ENCODE assay signal across 1 cellular context in the genomic region with DNA sequence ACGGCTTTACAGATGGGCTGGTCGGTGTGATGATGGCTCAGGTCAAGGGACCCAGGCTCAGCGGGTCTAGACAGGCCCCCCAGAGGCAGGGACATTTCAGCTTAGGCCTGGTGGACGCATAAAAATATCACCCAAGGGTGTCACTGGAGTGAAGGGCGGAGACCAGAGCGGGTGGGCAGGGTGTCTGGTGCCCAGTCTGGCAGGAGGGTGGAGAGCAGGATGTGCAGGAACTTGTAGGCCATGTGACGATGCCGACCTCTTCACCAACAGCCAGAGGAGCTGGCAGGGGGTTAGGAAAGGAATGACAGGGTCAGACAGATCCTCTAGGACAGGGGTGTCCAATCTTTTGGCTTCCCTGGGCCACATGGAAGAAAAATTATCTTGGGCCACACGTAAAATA.
TF ChIP-seq lines count a peak whose summit lies in the region.

No MANE protein-coding gene starts in this region.

TF ChIP-seq in HepG2, 621 proteins besides CTCF, POLR2A, EP300 and RAD21:
- TF ChIP-seq KMT2B (CRISPR knock-in tag; IDR thresholded peaks at IDR 0.05): no peak
- TF ChIP-seq NFE2L2 (IDR thresholded peaks at IDR 0.05; ENCODE audit: low read length): no peak
- TF ChIP-seq PTBP1 (IDR thresholded peaks at IDR 0.05; ENCODE audit: low read depth, low read length, poor library complexity, severe bottlenecking): no peak
- no peak for TF ChIP-seq RXRA (CRISPR knock-in tag; IDR thresholded peaks at IDR 0.05)
- no peak for TF ChIP-seq SKI (IDR thresholded peaks at IDR 0.05; ENCODE audit: partially characterized antibody)
- TF ChIP-seq, protein P1, sequence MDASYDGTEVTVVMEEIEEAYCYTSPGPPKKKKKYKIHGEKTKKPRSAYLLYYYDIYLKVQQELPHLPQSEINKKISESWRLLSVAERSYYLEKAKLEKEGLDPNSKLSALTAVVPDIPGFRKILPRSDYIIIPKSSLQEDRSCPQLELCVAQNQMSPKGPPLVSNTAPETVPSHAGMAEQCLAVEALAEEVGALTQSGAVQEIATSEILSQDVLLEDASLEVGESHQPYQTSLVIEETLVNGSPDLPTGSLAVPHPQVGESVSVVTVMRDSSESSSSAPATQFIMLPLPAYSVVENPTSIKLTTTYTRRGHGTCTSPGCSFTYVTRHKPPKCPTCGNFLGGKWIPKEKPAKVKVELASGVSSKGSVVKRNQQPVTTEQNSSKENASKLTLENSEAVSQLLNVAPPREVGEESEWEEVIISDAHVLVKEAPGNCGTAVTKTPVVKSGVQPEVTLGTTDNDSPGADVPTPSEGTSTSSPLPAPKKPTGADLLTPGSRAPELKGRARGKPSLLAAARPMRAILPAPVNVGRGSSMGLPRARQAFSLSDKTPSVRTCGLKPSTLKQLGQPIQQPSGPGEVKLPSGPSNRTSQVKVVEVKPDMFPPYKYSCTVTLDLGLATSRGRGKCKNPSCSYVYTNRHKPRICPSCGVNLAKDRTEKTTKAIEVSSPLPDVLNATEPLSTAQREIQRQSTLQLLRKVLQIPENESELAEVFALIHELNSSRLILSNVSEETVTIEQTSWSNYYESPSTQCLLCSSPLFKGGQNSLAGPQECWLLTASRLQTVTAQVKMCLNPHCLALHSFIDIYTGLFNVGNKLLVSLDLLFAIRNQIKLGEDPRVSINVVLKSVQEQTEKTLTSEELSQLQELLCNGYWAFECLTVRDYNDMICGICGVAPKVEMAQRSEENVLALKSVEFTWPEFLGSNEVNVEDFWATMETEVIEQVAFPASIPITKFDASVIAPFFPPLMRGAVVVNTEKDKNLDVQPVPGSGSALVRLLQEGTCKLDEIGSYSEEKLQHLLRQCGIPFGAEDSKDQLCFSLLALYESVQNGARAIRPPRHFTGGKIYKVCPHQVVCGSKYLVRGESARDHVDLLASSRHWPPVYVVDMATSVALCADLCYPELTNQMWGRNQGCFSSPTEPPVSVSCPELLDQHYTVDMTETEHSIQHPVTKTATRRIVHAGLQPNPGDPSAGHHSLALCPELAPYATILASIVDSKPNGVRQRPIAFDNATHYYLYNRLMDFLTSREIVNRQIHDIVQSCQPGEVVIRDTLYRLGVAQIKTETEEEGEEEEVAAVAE (CRISPR knock-in tag; IDR thresholded peaks at IDR 0.05; ENCODE audit: borderline replicate concordance): no peak
- no peak for TF ChIP-seq ZNF773 (CRISPR knock-in tag; IDR thresholded peaks at IDR 0.05; ENCODE audit: borderline replicate concordance)
- no peak for TF ChIP-seq MAFF (IDR thresholded peaks at IDR 0.05; ENCODE audit: low read depth, low read length)
- TF ChIP-seq, protein P2, sequence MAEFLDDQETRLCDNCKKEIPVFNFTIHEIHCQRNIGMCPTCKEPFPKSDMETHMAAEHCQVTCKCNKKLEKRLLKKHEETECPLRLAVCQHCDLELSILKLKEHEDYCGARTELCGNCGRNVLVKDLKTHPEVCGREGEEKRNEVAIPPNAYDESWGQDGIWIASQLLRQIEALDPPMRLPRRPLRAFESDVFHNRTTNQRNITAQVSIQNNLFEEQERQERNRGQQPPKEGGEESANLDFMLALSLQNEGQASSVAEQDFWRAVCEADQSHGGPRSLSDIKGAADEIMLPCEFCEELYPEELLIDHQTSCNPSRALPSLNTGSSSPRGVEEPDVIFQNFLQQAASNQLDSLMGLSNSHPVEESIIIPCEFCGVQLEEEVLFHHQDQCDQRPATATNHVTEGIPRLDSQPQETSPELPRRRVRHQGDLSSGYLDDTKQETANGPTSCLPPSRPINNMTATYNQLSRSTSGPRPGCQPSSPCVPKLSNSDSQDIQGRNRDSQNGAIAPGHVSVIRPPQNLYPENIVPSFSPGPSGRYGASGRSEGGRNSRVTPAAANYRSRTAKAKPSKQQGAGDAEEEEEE (CRISPR knock-in tag; IDR thresholded peaks at IDR 0.05; ENCODE audit: borderline replicate concordance): no peak
- TF ChIP-seq ZNF343 (CRISPR knock-in tag; IDR thresholded peaks at IDR 0.05): no peak
- TF ChIP-seq, protein P3, sequence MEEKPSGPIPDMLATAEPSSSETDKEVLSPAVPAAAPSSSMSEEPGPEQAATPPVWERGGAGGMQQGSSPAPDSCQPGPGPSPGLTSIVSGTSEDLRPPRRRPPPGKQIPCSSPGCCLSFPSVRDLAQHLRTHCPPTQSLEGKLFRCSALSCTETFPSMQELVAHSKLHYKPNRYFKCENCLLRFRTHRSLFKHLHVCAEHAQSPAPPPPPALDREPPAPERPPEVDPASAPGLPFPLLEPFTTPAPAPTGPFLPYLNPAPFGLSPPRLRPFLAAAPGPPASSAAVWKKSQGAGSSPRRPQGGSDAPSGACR (CRISPR knock-in tag; IDR thresholded peaks at IDR 0.05): no peak
- TF ChIP-seq, protein P4, sequence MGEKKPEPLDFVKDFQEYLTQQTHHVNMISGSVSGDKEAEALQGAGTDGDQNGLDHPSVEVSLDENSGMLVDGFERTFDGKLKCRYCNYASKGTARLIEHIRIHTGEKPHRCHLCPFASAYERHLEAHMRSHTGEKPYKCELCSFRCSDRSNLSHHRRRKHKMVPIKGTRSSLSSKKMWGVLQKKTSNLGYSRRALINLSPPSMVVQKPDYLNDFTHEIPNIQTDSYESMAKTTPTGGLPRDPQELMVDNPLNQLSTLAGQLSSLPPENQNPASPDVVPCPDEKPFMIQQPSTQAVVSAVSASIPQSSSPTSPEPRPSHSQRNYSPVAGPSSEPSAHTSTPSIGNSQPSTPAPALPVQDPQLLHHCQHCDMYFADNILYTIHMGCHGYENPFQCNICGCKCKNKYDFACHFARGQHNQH (CRISPR knock-in tag; IDR thresholded peaks at IDR 0.05): no peak
- TF ChIP-seq, protein P5, sequence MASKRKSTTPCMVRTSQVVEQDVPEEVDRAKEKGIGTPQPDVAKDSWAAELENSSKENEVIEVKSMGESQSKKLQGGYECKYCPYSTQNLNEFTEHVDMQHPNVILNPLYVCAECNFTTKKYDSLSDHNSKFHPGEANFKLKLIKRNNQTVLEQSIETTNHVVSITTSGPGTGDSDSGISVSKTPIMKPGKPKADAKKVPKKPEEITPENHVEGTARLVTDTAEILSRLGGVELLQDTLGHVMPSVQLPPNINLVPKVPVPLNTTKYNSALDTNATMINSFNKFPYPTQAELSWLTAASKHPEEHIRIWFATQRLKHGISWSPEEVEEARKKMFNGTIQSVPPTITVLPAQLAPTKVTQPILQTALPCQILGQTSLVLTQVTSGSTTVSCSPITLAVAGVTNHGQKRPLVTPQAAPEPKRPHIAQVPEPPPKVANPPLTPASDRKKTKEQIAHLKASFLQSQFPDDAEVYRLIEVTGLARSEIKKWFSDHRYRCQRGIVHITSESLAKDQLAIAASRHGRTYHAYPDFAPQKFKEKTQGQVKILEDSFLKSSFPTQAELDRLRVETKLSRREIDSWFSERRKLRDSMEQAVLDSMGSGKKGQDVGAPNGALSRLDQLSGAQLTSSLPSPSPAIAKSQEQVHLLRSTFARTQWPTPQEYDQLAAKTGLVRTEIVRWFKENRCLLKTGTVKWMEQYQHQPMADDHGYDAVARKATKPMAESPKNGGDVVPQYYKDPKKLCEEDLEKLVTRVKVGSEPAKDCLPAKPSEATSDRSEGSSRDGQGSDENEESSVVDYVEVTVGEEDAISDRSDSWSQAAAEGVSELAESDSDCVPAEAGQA (IDR thresholded peaks at IDR 0.05; ENCODE audit: low read depth): no peak
- TF ChIP-seq, protein P5 (CRISPR knock-in tag; IDR thresholded peaks at IDR 0.05; ENCODE audit: borderline replicate concordance): no peak
- TF ChIP-seq ZNF564 (CRISPR knock-in tag; IDR thresholded peaks at IDR 0.05): no peak
- TF ChIP-seq ZNF816 (CRISPR knock-in tag; IDR thresholded peaks at IDR 0.05; ENCODE audit: borderline replicate concordance): no peak
- no peak for TF ChIP-seq ZNF75D (CRISPR knock-in tag; IDR thresholded peaks at IDR 0.05; ENCODE audit: borderline replicate concordance)
- TF ChIP-seq, protein P6, sequence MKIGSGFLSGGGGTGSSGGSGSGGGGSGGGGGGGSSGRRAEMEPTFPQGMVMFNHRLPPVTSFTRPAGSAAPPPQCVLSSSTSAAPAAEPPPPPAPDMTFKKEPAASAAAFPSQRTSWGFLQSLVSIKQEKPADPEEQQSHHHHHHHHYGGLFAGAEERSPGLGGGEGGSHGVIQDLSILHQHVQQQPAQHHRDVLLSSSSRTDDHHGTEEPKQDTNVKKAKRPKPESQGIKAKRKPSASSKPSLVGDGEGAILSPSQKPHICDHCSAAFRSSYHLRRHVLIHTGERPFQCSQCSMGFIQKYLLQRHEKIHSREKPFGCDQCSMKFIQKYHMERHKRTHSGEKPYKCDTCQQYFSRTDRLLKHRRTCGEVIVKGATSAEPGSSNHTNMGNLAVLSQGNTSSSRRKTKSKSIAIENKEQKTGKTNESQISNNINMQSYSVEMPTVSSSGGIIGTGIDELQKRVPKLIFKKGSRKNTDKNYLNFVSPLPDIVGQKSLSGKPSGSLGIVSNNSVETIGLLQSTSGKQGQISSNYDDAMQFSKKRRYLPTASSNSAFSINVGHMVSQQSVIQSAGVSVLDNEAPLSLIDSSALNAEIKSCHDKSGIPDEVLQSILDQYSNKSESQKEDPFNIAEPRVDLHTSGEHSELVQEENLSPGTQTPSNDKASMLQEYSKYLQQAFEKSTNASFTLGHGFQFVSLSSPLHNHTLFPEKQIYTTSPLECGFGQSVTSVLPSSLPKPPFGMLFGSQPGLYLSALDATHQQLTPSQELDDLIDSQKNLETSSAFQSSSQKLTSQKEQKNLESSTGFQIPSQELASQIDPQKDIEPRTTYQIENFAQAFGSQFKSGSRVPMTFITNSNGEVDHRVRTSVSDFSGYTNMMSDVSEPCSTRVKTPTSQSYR (CRISPR knock-in tag; IDR thresholded peaks at IDR 0.05; ENCODE audit: borderline replicate concordance): no peak
- no peak for TF ChIP-seq MAF1 (CRISPR knock-in tag; IDR thresholded peaks at IDR 0.05; ENCODE audit: borderline replicate concordance)
